Comparison of ENCODE assay signal across 9 cellular contexts in the genomic region with DNA sequence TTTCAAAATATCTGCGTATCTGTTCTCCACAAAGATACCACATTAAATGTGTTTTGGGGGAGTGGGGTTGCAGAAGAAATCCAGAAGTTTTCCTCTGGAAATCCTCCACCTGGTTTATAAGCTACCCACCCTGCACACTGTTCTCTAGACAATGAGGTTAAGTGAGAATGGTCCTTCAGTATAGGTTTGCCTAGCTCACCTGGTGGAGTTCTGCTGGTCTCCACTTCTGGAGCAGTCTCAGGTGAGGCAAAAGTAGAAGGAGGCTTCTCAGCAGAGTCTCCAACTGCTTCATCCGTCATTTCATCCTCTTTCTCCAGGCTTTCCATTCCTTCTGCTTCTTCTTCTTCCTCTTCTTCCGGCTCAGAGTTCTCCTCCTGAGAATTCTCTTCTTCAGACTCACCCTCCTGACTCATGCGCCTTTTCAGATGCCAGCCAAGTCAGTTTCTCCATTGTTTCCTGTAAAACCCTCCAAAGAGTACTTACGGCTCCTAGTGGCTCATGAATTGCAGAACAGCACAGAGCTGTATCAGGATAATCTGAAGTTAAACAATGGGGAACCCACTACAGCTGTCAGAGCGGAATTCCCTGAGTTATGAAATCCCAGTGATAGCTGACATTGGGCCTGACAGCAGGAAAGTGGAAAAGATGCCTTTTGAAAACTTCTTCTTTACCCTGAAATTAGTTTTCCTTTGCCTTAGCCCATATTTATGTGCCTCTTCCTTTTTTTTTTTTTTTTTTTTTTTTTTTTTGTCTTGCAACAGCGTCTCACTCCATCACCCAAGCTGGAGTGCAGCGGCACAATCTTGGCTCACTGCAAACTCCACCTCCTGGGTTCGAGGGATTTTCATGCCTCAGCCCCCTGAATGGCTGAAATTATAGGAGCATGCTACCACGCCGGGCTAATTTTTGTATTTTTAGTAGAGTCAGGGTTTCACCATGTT. TPM values are rescaled to one million over a fixed set of nuclear protein-coding genes. Genes with fewer than 3 reads are reported as not detected.
DNase-seq lines count a peak whose midpoint lies in the region; ATAC-seq and TF ChIP-seq lines count a peak whose summit lies in the region.
"Had no signal": no experiment of that assay in that cellular context is flagged by ENCODE, and none has a peak within 500 bp of the region (broad histone marks: within the 10 kb centered on the region; RNA-seq: fewer than 3 reads in every experiment).

No MANE protein-coding gene starts in this region.

- in situ Hi-C loops in GM13976 (cut with MboI; ENCODE audit: low sequenced_read_pairs, unreplicated experiment), result no loop called here

- peak; percentile 51 for ATAC-seq in activated CD4-positive, alpha-beta T cell treated with anti-CD3 and anti-CD28 coated beads for 36 hours
- ATAC-seq in mucosa of descending colon, result peak; percentile 90
- no peak for ATAC-seq in GM18907 (IDR thresholded peaks at IDR 0.05; ENCODE audit: unreplicated experiment)
- no peak for ATAC-seq in HG02588 (IDR thresholded peaks at IDR 0.05; ENCODE audit: unreplicated experiment)

- H3K9me3 Mint-ChIP-seq in activated CD4-positive, alpha-beta T cell treated with anti-CD3 and anti-CD28 coated beads for 36 hours (ENCODE audit: low read depth), result no peaks in the 10 kb centered on the region
- H3K9me3 Mint-ChIP-seq: CD4-positive, CD25-positive, alpha-beta regulatory T cell had no signal

- H3K9me3 ChIP-seq in mucosa of descending colon, result peaks cover 3% of the 10 kb centered on the region

- H3K4me3 Mint-ChIP-seq in activated CD4-positive, alpha-beta T cell treated with anti-CD3 and anti-CD28 coated beads for 36 hours, result no peak overlapping the region
- H3K4me3 Mint-ChIP-seq: CD4-positive, CD25-positive, alpha-beta regulatory T cell had no signal

- intact Hi-C loops in activated CD4-positive, alpha-beta T cell treated with anti-CD3 and anti-CD28 coated beads for 36 hours (cut with DNase I, micrococcal nuclease), result no loop called here
- intact Hi-C loops in dorsolateral prefrontal cortex (cut with DNase I) (loop anchor here (10.0 kb wide), 1 partner anchor 54 kb away; no protein-coding TSS in a partner anchor), mucosa of descending colon (cut with DNase I, micrococcal nuclease) (no loop called here)

- H3K36me3 Mint-ChIP-seq in activated CD4-positive, alpha-beta T cell treated with anti-CD3 and anti-CD28 coated beads for 36 hours (ENCODE audit: low read depth), result no peaks in the 10 kb centered on the region
- H3K36me3 Mint-ChIP-seq: CD4-positive, CD25-positive, alpha-beta regulatory T cell had no signal

- no peaks in the 10 kb centered on the region for H3K27me3 ChIP-seq in dorsolateral prefrontal cortex

- POLR2A ChIA-PET in activated CD4-positive, alpha-beta T cell treated with anti-CD3 and anti-CD28 coated beads for 36 hours (lab: Charles Lee), result no interaction called here

- no peaks in the 10 kb centered on the region for H3K36me3 ChIP-seq in mucosa of descending colon (ENCODE audit: low read depth)

- CTCF ChIA-PET in activated CD4-positive, alpha-beta T cell treated with anti-CD3 and anti-CD28 coated beads for 36 hours (lab: Charles Lee), result interaction anchor here (0.8 kb wide), 1 partner anchor 111 kb away, joined by 3 read pairs; no protein-coding TSS in a partner anchor

- peak in 52 of 56 donors; percentile 20 to 71 (median 50) for TF ChIP-seq CTCF in dorsolateral prefrontal cortex (IDR thresholded peaks at IDR 0.05 in 54 of 56, conservative IDR thresholded peaks at IDR 0.05 in 2 of 56; ENCODE audit: low read depth in 1 of 56, partially characterized antibody in 56 of 56)
- TF ChIP-seq CTCF in mucosa of descending colon (IDR thresholded peaks at IDR 0.05), result no peak
- TF ChIP-seq CTCF in GM13976 (IDR thresholded peaks at IDR 0.05; ENCODE audit: borderline replicate concordance, control extremely low read depth, extremely low read depth, insufficient read depth, missing control alignments), result no peak

- H3K4me3 ChIP-seq in dorsolateral prefrontal cortex, result peak overlapping the region in 6 of 59 donors; percentile 8 to 29 (median 20)
- H3K4me3 ChIP-seq in mucosa of descending colon, result no peak overlapping the region

- H3K27ac ChIP-seq in dorsolateral prefrontal cortex, result peak overlapping the region in 2 of 59 donors; percentile 22 to 39

- H3K4me1 Mint-ChIP-seq in activated CD4-positive, alpha-beta T cell treated with anti-CD3 and anti-CD28 coated beads for 36 hours, result peaks cover 4% of the 10 kb centered on the region
- H3K4me1 Mint-ChIP-seq: CD4-positive, CD25-positive, alpha-beta regulatory T cell had no signal

- H3K27me3 Mint-ChIP-seq in activated CD4-positive, alpha-beta T cell treated with anti-CD3 and anti-CD28 coated beads for 36 hours, result peaks cover 2% of the 10 kb centered on the region

- no peak for DNase-seq in activated CD4-positive, alpha-beta T cell treated with anti-CD3 and anti-CD28 coated beads for 36 hours
- DNase-seq in activated CD4-positive, alpha-beta T cell treated with anti-CD3 and anti-CD28 coated beads, Interleukin-2, amount 50 U/mL, for 1 hour, result no peak
- DNase-seq in dorsolateral prefrontal cortex (no peak), mucosa of descending colon (peak in 1 of 3 donors; percentile 23), GM13976 (ENCODE audit: low spot score) (no peak)
- DNase-seq: CD4-positive, CD25-positive, alpha-beta regulatory T cell had no signal

- H3K27ac Mint-ChIP-seq in activated CD4-positive, alpha-beta T cell treated with anti-CD3 and anti-CD28 coated beads for 36 hours, result no peak overlapping the region
- H3K27ac Mint-ChIP-seq: CD4-positive, CD25-positive, alpha-beta regulatory T cell had no signal

- H3K4me1 ChIP-seq in mucosa of descending colon (ENCODE audit: low read depth), result peaks cover 3% of the 10 kb centered on the region

TF ChIP-seq in PFSK-1, 5 proteins besides CTCF, POLR2A, EP300 and RAD21:
- 0 out of 2 replicates have a peak, but pooled peaks have one; percentile 72 for TF ChIP-seq SIN3A (IDR thresholded peaks at IDR 0.05; ENCODE audit: borderline replicate concordance, insufficient read depth, low read length)
- no peak for TF ChIP-seq TAF1 (IDR thresholded peaks at IDR 0.05; ENCODE audit: borderline replicate concordance, insufficient read depth, low read length)

RNA-seq across cellular contexts. Expression of a gene that starts 38.5 kb away (rescaled TPM):
- 10 to 100 TPM; 56.8 to 62.1 TPM for total RNA-seq in activated CD4-positive, alpha-beta T cell treated with anti-CD3 and anti-CD28 coated beads for 36 hours
- 91.2 TPM for polyA plus RNA-seq in PFSK-1 (2012; ENCODE audit: insufficient read length, low read depth)
- 10 to 100 TPM; 23.5 to 81.8 (median 48.0) TPM for total RNA-seq in dorsolateral prefrontal cortex
- total RNA-seq in mucosa of descending colon, result 10 to 100 TPM; 21.2 to 24.1 (median 23.1) TPM

RNA-seq across cellular contexts. Expression of a gene that starts 40.1 kb away (rescaled TPM):
- total RNA-seq in activated CD4-positive, alpha-beta T cell treated with anti-CD3 and anti-CD28 coated beads for 36 hours, result 10 to 100 TPM; 59.6 to 76.0 TPM
- polyA plus RNA-seq in PFSK-1 (2012; ENCODE audit: insufficient read length, low read depth), result 42.0 TPM
- total RNA-seq in dorsolateral prefrontal cortex (100 to 1,000 TPM in 111 of 120 experiments, 10 to 100 TPM in 9; 78.5 to 226 (median 131) TPM), mucosa of descending colon (100 to 1,000 TPM in 1 of 3 donors, 10 to 100 TPM in 2; 55.8 to 114 (median 56.7) TPM)

RNA-seq across cellular contexts. Expression of a gene that starts 40.4 kb away (rescaled TPM):
- total RNA-seq in activated CD4-positive, alpha-beta T cell treated with anti-CD3 and anti-CD28 coated beads for 36 hours, result 100 to 1,000 TPM; 159 to 162 TPM
- 303 TPM for polyA plus RNA-seq in PFSK-1 (2012; ENCODE audit: insufficient read length, low read depth)
- total RNA-seq in dorsolateral prefrontal cortex, result 10 to 100 TPM; 53.9 to 99.1 (median 78.9) TPM
- 10 to 100 TPM; 75.8 to 91.4 (median 87.1) TPM for total RNA-seq in mucosa of descending colon

Comparison
In these comparisons a context has a peak if more than half of its experiments do, and no peak if none do; other contexts are left out.
1. ATAC-seq: peak in activated CD4-positive, alpha-beta T cell treated with anti-CD3 and anti-CD28 coated beads for 36 hours (single experiment) and mucosa of descending colon (single experiment); none in GM18907 (single experiment) and HG02588 (single experiment).
2. CTCF ChIP-seq: peak in dorsolateral prefrontal cortex (52 of 56); none in mucosa of descending colon (single experiment) and GM13976 (single experiment).
3. intact Hi-C loops: an anchor here in dorsolateral prefrontal cortex (10.0 kb wide); none called in activated CD4-positive, alpha-beta T cell treated with anti-CD3 and anti-CD28 coated beads for 36 hours and mucosa of descending colon.